In genomic region chr1:52002038-52002917, GRCh38 we compare ENCODE assay signal across 1 cellular context.
TF ChIP-seq lines count a peak whose summit lies in the region.

No MANE protein-coding gene starts in this region.

TF ChIP-seq in H1, 55 proteins besides CTCF, POLR2A, EP300 and RAD21:
- TF ChIP-seq SIN3A (conservative IDR thresholded peaks at IDR 0.05 in 1 of 2, IDR thresholded peaks at IDR 0.05 in 1 of 2; ENCODE audit: low read depth in 1 of 2, low read length in 2 of 2) (peak; percentile 76 to 83; a peak in 3 of 4 replicates), SRF (IDR thresholded peaks at IDR 0.05; ENCODE audit: low read depth, low read length) (no peak), GTF2F1 (IDR thresholded peaks at IDR 0.05; ENCODE audit: borderline replicate concordance, low read depth, low read length) (no peak), E2F6 (IDR thresholded peaks at IDR 0.05) (no peak), CEBPB (IDR thresholded peaks at IDR 0.05; ENCODE audit: low read depth, low read length) (peak; percentile 81), CHD1 (IDR thresholded peaks at IDR 0.05; ENCODE audit: low read depth, low read length) (no peak)
